In genomic region chr6:92044312-92044711, GRCh38 we compare ENCODE assay signal across 18 cellular contexts.
DNase-seq lines count a peak whose midpoint lies in the region; ATAC-seq lines count a peak whose summit lies in the region.
"Had no signal": no experiment of that assay in that cellular context is flagged by ENCODE, and none has a peak within 500 bp of the region (broad histone marks: within the 10 kb centered on the region; RNA-seq: fewer than 3 reads in every experiment).

No MANE protein-coding gene starts in this region.

- peak; percentile 56 for ATAC-seq in GM18868 (IDR thresholded peaks at IDR 0.05; ENCODE audit: unreplicated experiment)
- ATAC-seq: A549; CD8-positive, alpha-beta T cell had no signal

- in situ Hi-C loops in ACHN (cut with HindIII; ENCODE audit: low pct_ligation_motif_present, low pct_unique_long_range_greater_than_20kb, low sequenced_read_pairs) = no loop called here

- DNase-seq in DMS53 (lab: John Stamatoyannopoulos, UW) = peak; percentile 41
- DNase-seq in DMS53 treated with DMSO at 0.1 percent for 48 hours (lab: John Stamatoyannopoulos, UW; ENCODE audit: unreplicated experiment) = no peak
- peak in 1 of 2 experiments; percentile 49 for DNase-seq in SJCRH30
- DNase-seq in myocyte (ENCODE audit: low read depth) = peak; percentile 9
- no peak for DNase-seq in HuH-7 (ENCODE audit: low spot score)
- DNase-seq in ACHN = no peak
- DNase-seq in Ammon's horn (ENCODE audit: low spot score) = no peak
- DNase-seq: Caco-2; Calu3; CD4-positive, alpha-beta T cell; CD8-positive, alpha-beta T cell; DMS79 treated with DMSO at 0.1 percent for 48 hours; GF-D8 had no signal

- no peaks in the 10 kb centered on the region for H3K9me3 ChIP-seq in SJCRH30 (replicated peaks)
- H3K9me3 ChIP-seq: A549; BLaER1 treated with 17β-estradiol and CSF1 and Interleukin-3, amounts not matched to agents 10 nM and 100 nM; Caco-2 had no signal

- no peaks in the 10 kb centered on the region for H3K36me3 ChIP-seq in SJCRH30
- H3K36me3 ChIP-seq: BLaER1 treated with 17β-estradiol and CSF1 and Interleukin-3, amounts not matched to agents 10 nM and 100 nM had no signal

- H3K4me3 ChIP-seq in SJCRH30 = no peak overlapping the region
- H3K4me3 ChIP-seq: A549; BLaER1 treated with 17β-estradiol and CSF1 and Interleukin-3, amounts not matched to agents 10 nM and 100 nM had no signal

- H3K27me3 ChIP-seq in SJCRH30 = no peaks in the 10 kb centered on the region
- H3K27me3 ChIP-seq: BLaER1 treated with 17β-estradiol and CSF1 and Interleukin-3, amounts not matched to agents 10 nM and 100 nM had no signal

- H3K27ac ChIP-seq in SJCRH30 = peak overlapping the region; percentile 97
- H3K27ac ChIP-seq: 22Rv1; A549; BLaER1 treated with 17β-estradiol and CSF1 and Interleukin-3, amounts not matched to agents 10 nM and 100 nM; C4-2B had no signal

- H3K4me1 ChIP-seq in SJCRH30 = peaks cover 51% of the 10 kb centered on the region
- H3K4me1 ChIP-seq: A549, Caco-2 had no signal

Comparison
In these comparisons a context has a peak if more than half of its experiments do, and no peak if none do; other contexts are left out.
1. DNase-seq: peak in DMS53 (single experiment) and myocyte (single experiment); none in DMS53 treated with DMSO at 0.1 percent for 48 hours (single experiment), HuH-7 (single experiment), ACHN (single experiment) and Ammon's horn (single experiment).